Comparison of ENCODE assay signal across 12 cellular contexts in the genomic region with DNA sequence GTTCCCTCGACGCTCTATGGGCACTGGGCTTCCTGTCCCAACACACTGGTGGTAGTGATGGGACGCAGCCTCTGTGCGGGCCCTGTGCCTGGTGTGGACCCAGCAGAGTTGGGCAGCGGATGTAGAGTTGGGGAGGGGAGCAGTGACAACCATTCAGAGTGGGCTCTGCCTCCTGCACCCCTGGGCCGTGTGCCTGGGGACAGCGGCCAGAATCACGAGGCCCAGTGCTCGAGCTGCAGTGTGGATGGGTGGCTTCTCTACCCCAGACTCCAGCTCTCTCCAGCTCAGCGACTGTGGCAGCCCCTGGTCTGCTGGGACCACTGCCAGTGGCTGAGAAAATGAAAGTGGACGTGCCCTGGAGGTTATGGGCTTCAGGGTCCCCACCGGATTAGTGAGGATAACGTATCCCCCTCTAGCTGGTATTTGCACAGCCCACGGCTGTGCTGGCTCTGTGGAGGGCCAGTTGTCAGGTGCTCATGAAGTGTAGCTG. TPM values are rescaled to one million over a fixed set of nuclear protein-coding genes. Genes with fewer than 3 reads are reported as not detected.
A peak's percentile ranks its signal among the peaks of the same experiment; 100 is the strongest.
DNase-seq lines count a peak whose midpoint lies in the region; ATAC-seq and TF ChIP-seq lines count a peak whose summit lies in the region.
"Had no signal": no experiment of that assay in that cellular context is flagged by ENCODE, and none has a peak within 500 bp of the region (broad histone marks: within the 10 kb centered on the region; RNA-seq: fewer than 3 reads in every experiment).

No MANE protein-coding gene starts in this region.

- H3K27me3 ChIP-seq in H7 (ENCODE audit: control insufficient read depth, insufficient read depth, low read length) = no peaks in the 10 kb centered on the region
- H3K27me3 ChIP-seq in ascending aorta = no peaks in the 10 kb centered on the region
- no peaks in the 10 kb centered on the region for H3K27me3 ChIP-seq in right atrium auricular region
- H3K27me3 ChIP-seq: cardiac muscle cell had no signal

- TF ChIP-seq CTCF in ascending aorta (IDR thresholded peaks at IDR 0.05) (no peak), right atrium auricular region (IDR thresholded peaks at IDR 0.05) (peak in 1 of 2 donors; percentile 5), GM20000 (IDR thresholded peaks at IDR 0.05; ENCODE audit: extremely low read depth, missing control alignments) (no peak)

- in situ Hi-C loops in KBM-7 (cut with MboI; ENCODE audit: low pct_unique_long_range_greater_than_20kb, low sequenced_read_pairs) = no loop called here

- peaks cover 32 to 76% of the 10 kb centered on the region in 2 donors for H3K4me1 ChIP-seq in ascending aorta
- peaks cover 0 to 100% of the 10 kb centered on the region in 2 donors for H3K4me1 ChIP-seq in right atrium auricular region

- H3K27ac ChIP-seq in ascending aorta (peak overlapping the region; percentile 6 to 15), right atrium auricular region (peak overlapping the region; percentile 53 to 54), skin epidermis (peak overlapping the region in 15 of 21 experiments; percentile 26 to 86 (median 66))
- H3K27ac ChIP-seq: cardiac muscle cell had no signal

- H3K9me3 ChIP-seq in ascending aorta (no peaks in the 10 kb centered on the region), right atrium auricular region (no peaks in the 10 kb centered on the region)

- ATAC-seq in esophagus mucosa = no peak

- H3K4me3 ChIP-seq in H7 (ENCODE audit: insufficient read depth, low read depth, low read length) = no peak overlapping the region
- no peak overlapping the region for H3K4me3 ChIP-seq in ascending aorta
- H3K4me3 ChIP-seq in right atrium auricular region = no peak overlapping the region
- no peak overlapping the region for H3K4me3 ChIP-seq in skin epidermis
- H3K4me3 ChIP-seq: cardiac muscle cell had no signal

- H3K36me3 ChIP-seq in H7 (replicated peaks; ENCODE audit: control insufficient read depth, insufficient read depth, low read length) (no peaks in the 10 kb centered on the region), ascending aorta (peaks cover 0 to 2% of the 10 kb centered on the region in 2 donors), right atrium auricular region (no peaks in the 10 kb centered on the region)
- H3K36me3 ChIP-seq: cardiac muscle cell had no signal

- DNase-seq in H7 (peak; percentile 65), ascending aorta (ENCODE audit: low spot score in 2 of 2) (no peak), right atrium auricular region (ENCODE audit: low spot score) (no peak), GM20000 (ENCODE audit: low spot score) (no peak), KBM-7 (no peak), GOT3 (lab: John Stamatoyannopoulos, UW) (no peak)
- DNase-seq: MM.1S, NCI-H2081, small intestine had no signal

- intact Hi-C loops in ascending aorta (cut with DNase I) = no loop called here

RNA-seq across cellular contexts. Expression of a gene that starts 18.6 kb away (rescaled TPM):
- total RNA-seq in H7 (2014; rRNA removed; shearing (Covaris generic)) = 17.7 and 23.2 TPM in 2 replicates
- total RNA-seq in ascending aorta (64.1 TPM), right atrium auricular region (10 to 100 TPM; 34.5 to 50.8 TPM), esophagus mucosa (52.4 TPM)

Comparison
In these comparisons a context has a peak if more than half of its experiments do, and no peak if none do; other contexts are left out.
1. H3K27ac ChIP-seq: peak in every context shown above with its lines; median percentile 66 in skin epidermis; 54 in right atrium auricular region; 10 in ascending aorta.